In genomic region chr10:14567421-14567820, GRCh38 we compare ENCODE assay signal across 18 cellular contexts.
DNase-seq lines count a peak whose midpoint lies in the region; ATAC-seq and TF ChIP-seq lines count a peak whose summit lies in the region.
"Had no signal": no experiment of that assay in that cellular context is flagged by ENCODE, and none has a peak within 500 bp of the region (broad histone marks: within the 10 kb centered on the region; RNA-seq: fewer than 3 reads in every experiment).

No MANE protein-coding gene starts in this region.

- H3K36me3 Mint-ChIP-seq in activated CD8-positive, alpha-beta memory T cell treated with anti-CD3 and anti-CD28 coated beads, Interleukin-2, amount 10 ng/mL, durations not matched to agents 7 days and 5 days: peaks cover 52% of the 10 kb centered on the region
- H3K36me3 Mint-ChIP-seq in activated CD4-positive, alpha-beta memory T cell treated with anti-CD3 and anti-CD28 coated beads, Interleukin-2, amount 10 ng/mL, durations not matched to agents 7 days and 5 days (ENCODE audit: low read depth): peaks cover 82% of the 10 kb centered on the region
- H3K36me3 Mint-ChIP-seq in glutamatergic neuron (ENCODE audit: unreplicated experiment): peaks cover 18% of the 10 kb centered on the region

- H3K27ac ChIP-seq in stomach: peak overlapping the region in 4 of 5 donors; percentile 1 to 90 (median 40)
- H3K27ac ChIP-seq: thoracic aorta had no signal

- H3K27me3 ChIP-seq in stomach: no peaks in the 10 kb centered on the region

- intact Hi-C loops in stomach (cut with DNase I; ENCODE audit: low total_unique reads): no loop called here

- no peak for ATAC-seq in activated CD8-positive, alpha-beta memory T cell treated with anti-CD3 and anti-CD28 coated beads, Interleukin-2, amount 10 ng/mL, durations not matched to agents 7 days and 5 days
- ATAC-seq: left colon had no signal

- H3K27me3 Mint-ChIP-seq in activated CD8-positive, alpha-beta memory T cell treated with anti-CD3 and anti-CD28 coated beads, Interleukin-2, amount 10 ng/mL, durations not matched to agents 7 days and 5 days: no peaks in the 10 kb centered on the region
- H3K27me3 Mint-ChIP-seq in activated CD4-positive, alpha-beta memory T cell treated with anti-CD3 and anti-CD28 coated beads, Interleukin-2, amount 10 ng/mL, durations not matched to agents 7 days and 5 days: no peaks in the 10 kb centered on the region
- no peaks in the 10 kb centered on the region for H3K27me3 Mint-ChIP-seq in glutamatergic neuron (ENCODE audit: unreplicated experiment)

- H3K4me1 Mint-ChIP-seq in activated CD8-positive, alpha-beta memory T cell treated with anti-CD3 and anti-CD28 coated beads, Interleukin-2, amount 10 ng/mL, durations not matched to agents 7 days and 5 days: peaks cover 87% of the 10 kb centered on the region
- peaks cover 92% of the 10 kb centered on the region for H3K4me1 Mint-ChIP-seq in activated CD4-positive, alpha-beta memory T cell treated with anti-CD3 and anti-CD28 coated beads, Interleukin-2, amount 10 ng/mL, durations not matched to agents 7 days and 5 days
- H3K4me1 Mint-ChIP-seq in glutamatergic neuron (ENCODE audit: low read depth, unreplicated experiment): peaks cover 12% of the 10 kb centered on the region

- no peak for DNase-seq in activated CD8-positive, alpha-beta memory T cell treated with anti-CD3 and anti-CD28 coated beads, Interleukin-2, amount 10 ng/mL, durations not matched to agents 7 days and 5 days
- no peak for DNase-seq in activated CD8-positive, alpha-beta memory T cell treated with anti-CD3 and anti-CD28 coated beads for 24 hours
- DNase-seq in activated CD4-positive, alpha-beta memory T cell treated with anti-CD3 and anti-CD28 coated beads, Interleukin-2, amount 10 ng/mL, durations not matched to agents 7 days and 5 days: no peak
- DNase-seq in glutamatergic neuron: no peak
- DNase-seq in stomach: no peak
- no peak for DNase-seq in amniotic stem cell (lab: John Stamatoyannopoulos, UW)
- DNase-seq in glomerular visceral epithelial cell (ENCODE audit: extremely low spot score): no peak
- DNase-seq in NCI-H2029 (lab: John Stamatoyannopoulos, UW): no peak
- DNase-seq: activated CD4-positive, alpha-beta T cell treated with anti-CD3 and anti-CD28 coated beads, Interleukin-2, amount 50 U/mL, for 1 hour; activated gamma-delta T cell; Calu3; effector CD4-positive, alpha-beta T cell; H9; left colon; NCI-H1436 treated with DMSO at 0.1 percent for 48 hours; NCI-H345; T-helper 9 cell had no signal

- H3K4me1 ChIP-seq in stomach: peaks cover 34 to 96% (median 56%) of the 10 kb centered on the region in 4 donors

- no peak for TF ChIP-seq CTCF in glutamatergic neuron (IDR thresholded peaks at IDR 0.05; ENCODE audit: partially characterized antibody, unreplicated experiment)
- TF ChIP-seq CTCF in stomach (IDR thresholded peaks at IDR 0.05): no peak

- H3K27ac Mint-ChIP-seq in activated CD8-positive, alpha-beta memory T cell treated with anti-CD3 and anti-CD28 coated beads, Interleukin-2, amount 10 ng/mL, durations not matched to agents 7 days and 5 days: peak overlapping the region; percentile 33
- peak overlapping the region; percentile 57 for H3K27ac Mint-ChIP-seq in activated CD4-positive, alpha-beta memory T cell treated with anti-CD3 and anti-CD28 coated beads, Interleukin-2, amount 10 ng/mL, durations not matched to agents 7 days and 5 days
- peak overlapping the region; percentile 0 for H3K27ac Mint-ChIP-seq in glutamatergic neuron (ENCODE audit: unreplicated experiment)

- no peaks in the 10 kb centered on the region for H3K9me3 ChIP-seq in stomach
- H3K9me3 ChIP-seq: thoracic aorta had no signal

- H3K9me3 Mint-ChIP-seq in activated CD8-positive, alpha-beta memory T cell treated with anti-CD3 and anti-CD28 coated beads, Interleukin-2, amount 10 ng/mL, durations not matched to agents 7 days and 5 days (ENCODE audit: low read depth): peaks cover 3% of the 10 kb centered on the region
- H3K9me3 Mint-ChIP-seq in activated CD4-positive, alpha-beta memory T cell treated with anti-CD3 and anti-CD28 coated beads, Interleukin-2, amount 10 ng/mL, durations not matched to agents 7 days and 5 days: peaks cover 5% of the 10 kb centered on the region
- H3K9me3 Mint-ChIP-seq in glutamatergic neuron (ENCODE audit: unreplicated experiment): peaks cover 8% of the 10 kb centered on the region

- TF ChIP-seq POLR2A in stomach (IDR thresholded peaks at IDR 0.05): no peak

- TF ChIP-seq EP300 in stomach (IDR thresholded peaks at IDR 0.05): no peak

- CTCF ChIA-PET in activated CD8-positive, alpha-beta memory T cell treated with anti-CD3 and anti-CD28 coated beads, Interleukin-2, amount 10 ng/mL, durations not matched to agents 7 days and 5 days (lab: Charles Lee): no interaction called here
- CTCF ChIA-PET in activated CD4-positive, alpha-beta memory T cell treated with anti-CD3 and anti-CD28 coated beads, Interleukin-2, amount 10 ng/mL, durations not matched to agents 7 days and 5 days (lab: Charles Lee): no interaction called here

- POLR2A ChIA-PET in activated CD4-positive, alpha-beta memory T cell treated with anti-CD3 and anti-CD28 coated beads, Interleukin-2, amount 10 ng/mL, durations not matched to agents 7 days and 5 days (lab: Charles Lee): interaction anchor here (3.0 to 6.9 kb wide), 2 partner anchors 11 to 17 kb away, joined by 15 to 149 read pairs; no protein-coding TSS in a partner anchor

- H3K36me3 ChIP-seq in stomach: peaks cover 0 to 34% (median 24%) of the 10 kb centered on the region in 4 donors
- H3K36me3 ChIP-seq: thoracic aorta had no signal

- no peak overlapping the region for H3K4me3 Mint-ChIP-seq in activated CD8-positive, alpha-beta memory T cell treated with anti-CD3 and anti-CD28 coated beads, Interleukin-2, amount 10 ng/mL, durations not matched to agents 7 days and 5 days
- no peak overlapping the region for H3K4me3 Mint-ChIP-seq in activated CD4-positive, alpha-beta memory T cell treated with anti-CD3 and anti-CD28 coated beads, Interleukin-2, amount 10 ng/mL, durations not matched to agents 7 days and 5 days
- H3K4me3 Mint-ChIP-seq in glutamatergic neuron (ENCODE audit: unreplicated experiment): no peak overlapping the region
- H3K4me3 Mint-ChIP-seq: H9 had no signal

- WGBS in stomach, 5 donors: 92 to 99% (median 96%) methylated on average over 4 of the region's 4 CpGs

- no peak overlapping the region for H3K4me3 ChIP-seq in stomach
- H3K4me3 ChIP-seq: thoracic aorta had no signal

Comparison
In these comparisons a context has a peak if more than half of its experiments do, and no peak if none do; other contexts are left out.
1. H3K27ac Mint-ChIP-seq: peak in every context shown above with its lines; median percentile 57 in activated CD4-positive, alpha-beta memory T cell treated with anti-CD3 and anti-CD28 coated beads, Interleukin-2, amount 10 ng/mL, durations not matched to agents 7 days and 5 days; 33 in activated CD8-positive, alpha-beta memory T cell treated with anti-CD3 and anti-CD28 coated beads, Interleukin-2, amount 10 ng/mL, durations not matched to agents 7 days and 5 days; 0 in glutamatergic neuron.